ENCODE assay signal across 16 cellular contexts in genomic region chr22:21700822-21701221, GRCh38.
"Had no signal": no experiment of that assay in that cellular context is flagged by ENCODE, and none has a peak within 500 bp of the region (broad histone marks: within the 10 kb centered on the region; RNA-seq: fewer than 3 reads in every experiment).

No MANE protein-coding gene starts in this region.

- H3K36me3 Mint-ChIP-seq: activated naive CD8-positive, alpha-beta T cell had no signal

- H3K4me1 Mint-ChIP-seq: activated CD4-positive, alpha-beta memory T cell treated with anti-CD3 and anti-CD28 coated beads, Interleukin-2, amount 10 ng/mL, durations not matched to agents 7 days and 5 days; activated CD4-positive, alpha-beta T cell treated with anti-CD3 and anti-CD28 coated beads, Interleukin-2, amount 10 ng/mL, durations not matched to agents 24 days and 14 days had no signal

- ATAC-seq: activated CD4-positive, CD25-positive, alpha-beta regulatory T cell treated with anti-CD3 and anti-CD28 coated beads, Interleukin-2, amount 50 U/mL, for 24 hours; left lobe of liver had no signal

- H3K9me3 ChIP-seq: lower lobe of right lung had no signal

- H3K4me3 ChIP-seq: lower lobe of right lung, neural progenitor cell had no signal

- H3K36me3 ChIP-seq: neural progenitor cell had no signal

- H3K9me3 Mint-ChIP-seq: activated CD4-positive, alpha-beta memory T cell treated with anti-CD3 and anti-CD28 coated beads, Interleukin-2, amount 10 ng/mL, durations not matched to agents 7 days and 5 days; activated CD4-positive, alpha-beta T cell treated with anti-CD3 and anti-CD28 coated beads, Interleukin-2, amount 10 ng/mL, durations not matched to agents 24 days and 14 days; activated T-helper 1 cell treated with anti-CD3 and anti-CD28 coated beads, Interleukin-12 subunit alpha, Interleukin-12 subunit beta, Interleukin-2, Interleukin-4 antibody, amounts not matched to agents 30 ng/mL and 10 ng/mL and 1 ng/mL, durations not matched to agents 14 hours and 24 hours and 36 hours; naive B cell; neural progenitor cell; T-helper 2 cell treated with Interferon-gamma antibody and Interleukin-4, amounts not matched to agents 5 μg/mL and 100 μg/mL, for 36 hours had no signal

- H3K4me3 Mint-ChIP-seq: activated CD4-positive, alpha-beta memory T cell treated with anti-CD3 and anti-CD28 coated beads, Interleukin-2, amount 10 ng/mL, durations not matched to agents 7 days and 5 days; activated CD4-positive, alpha-beta T cell treated with anti-CD3 and anti-CD28 coated beads, Interleukin-2, amount 10 ng/mL, durations not matched to agents 24 days and 14 days; activated naive CD8-positive, alpha-beta T cell; activated T-helper 1 cell treated with anti-CD3 and anti-CD28 coated beads, Interleukin-12 subunit alpha, Interleukin-12 subunit beta, Interleukin-2, Interleukin-4 antibody, amounts not matched to agents 30 ng/mL and 10 ng/mL and 1 ng/mL, durations not matched to agents 14 hours and 24 hours and 36 hours; naive B cell; neural progenitor cell; T-helper 2 cell treated with Interferon-gamma antibody and Interleukin-4, amounts not matched to agents 5 μg/mL and 100 μg/mL, for 36 hours had no signal

- H3K27me3 ChIP-seq: neural progenitor cell had no signal

- H3K4me2 ChIP-seq: neural progenitor cell had no signal

- H3K9ac ChIP-seq: neural progenitor cell had no signal

- H3K4me1 ChIP-seq: neural progenitor cell had no signal

- H2AFZ ChIP-seq: neural progenitor cell had no signal

- H3K27ac ChIP-seq: lower lobe of right lung, neural progenitor cell had no signal

- H3K27me3 Mint-ChIP-seq: activated CD4-positive, alpha-beta memory T cell treated with anti-CD3 and anti-CD28 coated beads, Interleukin-2, amount 10 ng/mL, durations not matched to agents 7 days and 5 days; activated CD4-positive, alpha-beta T cell treated with anti-CD3 and anti-CD28 coated beads, Interleukin-2, amount 10 ng/mL, durations not matched to agents 24 days and 14 days; activated naive CD8-positive, alpha-beta T cell; naive B cell had no signal

- H3K27ac Mint-ChIP-seq: activated CD4-positive, alpha-beta memory T cell treated with anti-CD3 and anti-CD28 coated beads, Interleukin-2, amount 10 ng/mL, durations not matched to agents 7 days and 5 days; activated CD4-positive, alpha-beta T cell treated with anti-CD3 and anti-CD28 coated beads, Interleukin-2, amount 10 ng/mL, durations not matched to agents 24 days and 14 days; activated T-helper 1 cell treated with anti-CD3 and anti-CD28 coated beads, Interleukin-12 subunit alpha, Interleukin-12 subunit beta, Interleukin-2, Interleukin-4 antibody, amounts not matched to agents 30 ng/mL and 10 ng/mL and 1 ng/mL, durations not matched to agents 14 hours and 24 hours and 36 hours; neural progenitor cell; T-helper 2 cell treated with Interferon-gamma antibody and Interleukin-4, amounts not matched to agents 5 μg/mL and 100 μg/mL, for 36 hours had no signal

- DNase-seq: activated CD4-positive, alpha-beta memory T cell treated with anti-CD3 and anti-CD28 coated beads, Interleukin-2, amount 10 ng/mL, durations not matched to agents 7 days and 5 days; activated CD4-positive, alpha-beta T cell treated with anti-CD3 and anti-CD28 coated beads, Interleukin-2, amount 10 ng/mL, durations not matched to agents 24 days and 14 days; activated gamma-delta T cell treated with Interleukin-2 at 50 U/mL for 16 hours; amygdala; cortex of kidney; foreskin fibroblast; lower lobe of right lung; naive B cell; stimulated activated CD4-positive, alpha-beta T cell treated with anti-CD3 and anti-CD28 coated beads, Interleukin-4, amount 100 ng/mL, for 24 hours; stimulated activated naive CD4-positive, alpha-beta T cell treated with Interleukin-2 at 50 U/mL for 16 hours had no signal
